7 cellular contexts compared by ENCODE assay signal in the genomic region with DNA sequence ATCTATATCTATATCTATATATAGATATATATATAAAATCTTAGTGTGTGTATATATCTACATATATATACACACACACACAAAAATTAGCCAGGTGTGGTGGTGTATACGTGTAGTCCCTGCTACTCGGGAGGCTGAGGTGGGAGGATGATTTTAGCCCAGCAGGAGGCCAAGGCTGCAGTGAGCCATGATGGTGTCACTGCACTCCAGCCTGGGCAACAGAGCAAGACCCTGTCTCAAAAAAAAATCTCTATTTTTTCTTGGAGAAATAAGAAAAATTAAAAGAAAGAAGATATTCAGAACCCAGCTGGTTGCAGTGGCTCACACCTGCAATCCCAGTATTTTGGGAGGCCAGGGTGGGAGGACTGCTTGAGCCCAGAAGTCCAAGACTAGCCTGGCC.
"Had no signal": no experiment of that assay in that cellular context is flagged by ENCODE, and none has a peak within 500 bp of the region (broad histone marks: within the 10 kb centered on the region; RNA-seq: fewer than 3 reads in every experiment).

No MANE protein-coding gene starts in this region.

- FAIRE-seq: HepG2, HTR-8/SVneo had no signal

- H3K4me2 ChIP-seq: KMS-11 had no signal

- H3K27ac ChIP-seq: HL-60, KMS-11 had no signal

- ATAC-seq: HepG2 had no signal

- DNase-seq: IMR-90, KBM-7, KG1 had no signal

- H3K9ac ChIP-seq: KMS-11 had no signal
